9 cellular contexts compared by ENCODE assay signal in genomic region chr22:42074153-42074750, GRCh38. TPM values are rescaled to one million over a fixed set of nuclear protein-coding genes. Genes with fewer than 3 reads are reported as not detected.
A peak's percentile ranks its signal among the peaks of the same experiment; 100 is the strongest.
DNase-seq lines count a peak whose midpoint lies in the region; ATAC-seq, FAIRE-seq and TF ChIP-seq lines count a peak whose summit lies in the region.
"Had no signal": no experiment of that assay in that cellular context is flagged by ENCODE, and none has a peak within 500 bp of the region (broad histone marks: within the 10 kb centered on the region; RNA-seq: fewer than 3 reads in every experiment).

TSS of gene PHETA2 (plus strand) at chr22:42074248. CDS start at chr22:42077294, 3,046 bp downstream.

- no peaks in the 10 kb centered on the region for H4K20me1 ChIP-seq in H1 (replicated peaks in 1 of 2; ENCODE audit: control insufficient read depth in 1 of 2, insufficient read depth in 2 of 2, low read length in 2 of 2)

- 6% methylated on average over 29 of the region's 53 CpGs; no CpG with 5 or more reads in 1 of the 2 experiments for WGBS in H1 (ENCODE audit: extremely low coverage in 1 of 2, insufficient coverage in 1 of 2, insufficient read length in 1 of 2, insufficient replicate concordance in 2 of 2, low coverage in 1 of 2, low lambda C conversion rate in 2 of 2, missing lambda C conversion rate in 1 of 2), 2 experiments
- WGBS in testis, 2 donors: 3% methylated on average over 46 of the region's 53 CpGs; no CpG with 5 or more reads in 1 of the 2 donors

- peaks cover 8% of the 10 kb centered on the region; the same call in 1 of the 2 replicates for H3K23me2 ChIP-seq in H1 (ENCODE audit: low read depth, low read length)

- H3K9me3 ChIP-seq in H1 (ENCODE audit: insufficient read depth in 2 of 2, low read depth in 1 of 2, low read length in 1 of 2) (no peaks in the 10 kb centered on the region), mucosa of stomach (ENCODE audit: control insufficient read depth, low read length) (no peaks in the 10 kb centered on the region), testis (no peaks in the 10 kb centered on the region)

- peak within 1 kb of the TSS; percentile 60; the same call in 1 of the 2 replicates for H2BK5ac ChIP-seq in H1 (ENCODE audit: low read depth, low read length)

- no peak for ATAC-seq in HG03159 (IDR thresholded peaks at IDR 0.05; ENCODE audit: unreplicated experiment)
- no peak for ATAC-seq in HG03095 (IDR thresholded peaks at IDR 0.05; ENCODE audit: unreplicated experiment)

- H3K27me3 ChIP-seq in H1 (replicated peaks in 1 of 4; ENCODE audit: control insufficient read depth in 3 of 4, extremely low read depth in 1 of 4, insufficient read depth in 3 of 4, low read length in 3 of 4): peaks cover 0 to 9% (median 4%) of the 10 kb centered on the region in 4 experiments; a peak in 2 of 7 replicates
- no peaks in the 10 kb centered on the region for H3K27me3 ChIP-seq in mucosa of stomach (ENCODE audit: control insufficient read depth, insufficient read depth, low read length)
- H3K27me3 ChIP-seq in testis: no peaks in the 10 kb centered on the region

- H3K14ac ChIP-seq in H1 (ENCODE audit: insufficient read length): no peak within 1 kb of the TSS

- peak within 1 kb of the TSS; percentile 72 for H4K91ac ChIP-seq in H1 (replicated peaks; ENCODE audit: insufficient read length, low read length)

- peak within 1 kb of the TSS; percentile 82 for H4K8ac ChIP-seq in H1 (ENCODE audit: extremely low read depth, insufficient read depth, low read length)

- H2BK20ac ChIP-seq in H1 (ENCODE audit: low read length): no peak within 1 kb of the TSS

- peak within 1 kb of the TSS; percentile 2; the same call in 1 of the 2 replicates for H2BK15ac ChIP-seq in H1 (ENCODE audit: low read length)

- H3K4me2 ChIP-seq in H1 (ENCODE audit: insufficient read depth in 1 of 2, low read depth in 2 of 2, low read length in 2 of 2): peak within 1 kb of the TSS; percentile 41 to 73; a peak in 3 of 4 replicates

- H3K9ac ChIP-seq in H1 (replicated peaks in 1 of 4; ENCODE audit: extremely low read depth in 1 of 4, low read depth in 3 of 4, low read length in 3 of 4) (peak within 1 kb of the TSS; percentile 49 to 87 (median 69); a peak in 6 of 7 replicates), mucosa of stomach (ENCODE audit: low read length) (peak within 1 kb of the TSS; percentile 95)

- H2BK120ac ChIP-seq in H1 (replicated peaks; ENCODE audit: low read depth, low read length): no peak within 1 kb of the TSS

- TF ChIP-seq POLR2A in GM12892 (IDR thresholded peaks at IDR 0.05; ENCODE audit: low read depth, low read length) (peak; percentile 55), H1 (IDR thresholded peaks at IDR 0.05; ENCODE audit: control extremely low read depth in 1 of 2, low read depth in 2 of 2, low read length in 2 of 2) (peak in 1 of 2 experiments; percentile 62; a peak in 2 of 3 replicates), testis (IDR thresholded peaks at IDR 0.05) (no peak)

- H3K36me3 ChIP-seq in H1 (ENCODE audit: control insufficient read depth in 2 of 4, insufficient read depth in 4 of 4, low read length in 3 of 4) (0 out of 8 replicates have a peak, but pooled peaks cover 0 to 3% (median under 1%) of the 10 kb centered on the region in 4 experiments), mucosa of stomach (ENCODE audit: control insufficient read depth, insufficient read depth, low read length) (peaks cover 4% of the 10 kb centered on the region), testis (ENCODE audit: low read depth, missing control alignments) (no peaks in the 10 kb centered on the region)

- intact Hi-C loops in testis (cut with DNase I; ENCODE audit: low total_unique reads): no loop called here

- H3K4me1 ChIP-seq in H1 (replicated peaks in 1 of 4; ENCODE audit: control insufficient read depth in 3 of 4, insufficient read depth in 4 of 4, low read length in 3 of 4) (peaks cover 2 to 24% (median 14%) of the 10 kb centered on the region in 4 experiments), mucosa of stomach (ENCODE audit: control insufficient read depth, insufficient read depth, low read length) (peaks cover 54% of the 10 kb centered on the region), testis (peaks cover 36% of the 10 kb centered on the region)

- H3K4me3 ChIP-seq in H1 (ENCODE audit: extremely low read depth in 1 of 4, insufficient read depth in 2 of 4, low read depth in 3 of 4, low read length in 4 of 4) (peak within 1 kb of the TSS; percentile 34 to 60 (median 46)), mucosa of stomach (ENCODE audit: low read length) (peak within 1 kb of the TSS; percentile 88), testis (peak within 1 kb of the TSS; percentile 61 to 74)
- H3K4me3 ChIP-seq: SK-N-MC had no signal

- DNase-seq in GM12892 (ENCODE audit: insufficient read length): peak; percentile 43
- DNase-seq in activated CD4-positive, alpha-beta T cell treated with anti-CD3 and anti-CD28 coated beads, Interleukin-2, amount 50 U/mL, for 4 hours: peak; percentile 37 to 47
- peak in 1 of 2 experiments; percentile 67 for DNase-seq in H1 (ENCODE audit: low read depth in 1 of 2, low spot score in 2 of 2)
- no peak for DNase-seq in testis
- no peak for DNase-seq in epidermal melanocyte (ENCODE audit: insufficient read length, low spot score)

- POLR2A ChIA-PET in H1 (lab: Charles Lee; ENCODE audit: partially characterized antibody): interaction anchor here (1.0 to 8.9 kb wide), 2 partner anchors 16 to 27 kb away, joined by 3 to 94 read pairs; partner anchors contain the start of gene NDUFA6

- H2BK12ac ChIP-seq in H1 (ENCODE audit: low read depth, low read length): 0 out of 2 replicates have a peak within 1 kb of the TSS, but pooled peaks have one; percentile 5

- H3K4ac ChIP-seq in H1 (replicated peaks; ENCODE audit: insufficient read length, low read depth, low read length): no peak within 1 kb of the TSS

- H3K56ac ChIP-seq in H1 (replicated peaks; ENCODE audit: insufficient read length, low read depth, low read length): peak within 1 kb of the TSS; percentile 73

- TF ChIP-seq RAD21 in H1 (IDR thresholded peaks at IDR 0.05 in 1 of 2, conservative IDR thresholded peaks at IDR 0.05 in 1 of 2; ENCODE audit: low read depth in 2 of 2, low read length in 2 of 2): peak in 1 of 2 experiments; percentile 28; a peak in 3 of 4 replicates

- H3K18ac ChIP-seq in H1 (ENCODE audit: extremely low read depth, low read length): peak within 1 kb of the TSS; percentile 32

- no peak for TF ChIP-seq EP300 in H1 (IDR thresholded peaks at IDR 0.05; ENCODE audit: borderline replicate concordance in 1 of 2, low read depth in 2 of 2, low read length in 2 of 2)

- peak; percentile 78 for FAIRE-seq in GM12892 (lab: Jason Lieb, UNC)
- no peak for FAIRE-seq in H1 (lab: Jason Lieb, UNC)

- H3K79me2 ChIP-seq in H1 (ENCODE audit: control insufficient read depth in 1 of 2, insufficient read depth in 2 of 2, low read length in 2 of 2): no peaks in the 10 kb centered on the region

- 0 out of 2 replicates have a peak within 1 kb of the TSS, but pooled peaks have one; percentile 7 for H2AK5ac ChIP-seq in H1 (ENCODE audit: low read depth, low read length)

- CTCF ChIA-PET in H1 (lab: Charles Lee; ENCODE audit: partially characterized antibody): interaction anchor here (0.6 kb wide), 1 partner anchor 88 kb away, joined by 3 read pairs; no protein-coding TSS in a partner anchor

- TF ChIP-seq CTCF in H1 (IDR thresholded peaks at IDR 0.05; ENCODE audit: control extremely low read depth in 1 of 3, insufficient read depth in 1 of 3, low read depth in 1 of 3, low read length in 3 of 3): peak in 2 of 3 experiments; percentile 4 to 20; a peak in 2 of 4 replicates
- peak in 1 of 3 experiments; percentile 25 for TF ChIP-seq CTCF in testis (IDR thresholded peaks at IDR 0.05)

- 0 out of 2 replicates have a peak within 1 kb of the TSS, but pooled peaks have one; percentile 66 for H2AFZ ChIP-seq in H1 (ENCODE audit: low read length)

- no peak within 1 kb of the TSS for H3K23ac ChIP-seq in H1 (ENCODE audit: insufficient read length)

- H3K27ac ChIP-seq in H1 (ENCODE audit: low read depth, low read length): no peak within 1 kb of the TSS
- H3K27ac ChIP-seq in testis: peak within 1 kb of the TSS; percentile 86 to 88
- H3K27ac ChIP-seq: SK-N-MC had no signal

- no peaks in the 10 kb centered on the region for H3K79me1 ChIP-seq in H1 (ENCODE audit: low read depth, low read length)

- H4K5ac ChIP-seq in H1 (ENCODE audit: insufficient read length, low read depth, low read length): peak within 1 kb of the TSS; percentile 54

TF ChIP-seq in H1, 55 proteins besides CTCF, POLR2A, EP300 and RAD21 (continues in another document):
- TF ChIP-seq KDM4A (IDR thresholded peaks at IDR 0.05; ENCODE audit: low read depth, low read length, severe bottlenecking) (peak; percentile 37), MAX (IDR thresholded peaks at IDR 0.05) (peak; percentile 66; the same call in 1 of the 2 replicates)

RNA-seq across cellular contexts. Expression of gene PHETA2, which starts in this region (rescaled TPM):
- 1.9 TPM for polyA plus RNA-seq in GM12892 (2012; ENCODE audit: missing spikeins)
- 7.4 and 8.0 TPM in 2 replicates for total RNA-seq in H1 (2021; fragmentation: NEBNext Ultra II Directional; extraction: Animal tissue kit (Norgen Biotek cat#: 25700))
- polyA plus RNA-seq in H1 (2011; rRNA removed) (7.6 and 8.4 TPM in 2 replicates), testis (ENCODE audit: insufficient read depth, low read depth, low replicate concordance) (5.5 TPM)
- 9.3 TPM for polyA plus RNA-seq in H1 (2011; cell fraction: cytosol; rRNA removed)
- polyA plus RNA-seq in H1 (2011; cell fraction: nucleus; rRNA removed): 9.5 TPM
- polyA plus RNA-seq in H1 (2012, experiment 1 of 2): 6.3 to 9.1 TPM (median 8.2 TPM) in 4 replicates
- polyA plus RNA-seq in H1 (2012, experiment 2 of 2): 10.9 TPM
- 3.1 TPM for polyA plus RNA-seq in H1 (2013, experiment 1 of 2)
- 3.5 TPM for polyA plus RNA-seq in H1 (2013, experiment 2 of 2)
- 3.6 and 4.8 TPM in 2 replicates for polyA minus RNA-seq in H1 (2011; rRNA and poly(A)+ RNA removed)
- polyA minus RNA-seq in H1 (2011; cell fraction: cytosol; rRNA and poly(A)+ RNA removed): 3.1 TPM
- polyA minus RNA-seq in H1 (2011; cell fraction: nucleus; rRNA and poly(A)+ RNA removed): 5.3 TPM
- 1 to 10 TPM; 2.8 to 3.8 TPM for total RNA-seq in testis

Comparison
In these comparisons a context has a peak if more than half of its experiments do, and no peak if none do; other contexts are left out.
1. DNase-seq: peak in GM12892 (single experiment) and activated CD4-positive, alpha-beta T cell treated with anti-CD3 and anti-CD28 coated beads, Interleukin-2, amount 50 U/mL, for 4 hours (2 of 2); none in testis (single experiment) and epidermal melanocyte (single experiment).
2. Peak in every context shown above with its lines, with median percentiles within 50 percentile points of each other: H3K4me3 ChIP-seq.